Comparison of ENCODE assay signal across 28 cellular contexts in the genomic region with DNA sequence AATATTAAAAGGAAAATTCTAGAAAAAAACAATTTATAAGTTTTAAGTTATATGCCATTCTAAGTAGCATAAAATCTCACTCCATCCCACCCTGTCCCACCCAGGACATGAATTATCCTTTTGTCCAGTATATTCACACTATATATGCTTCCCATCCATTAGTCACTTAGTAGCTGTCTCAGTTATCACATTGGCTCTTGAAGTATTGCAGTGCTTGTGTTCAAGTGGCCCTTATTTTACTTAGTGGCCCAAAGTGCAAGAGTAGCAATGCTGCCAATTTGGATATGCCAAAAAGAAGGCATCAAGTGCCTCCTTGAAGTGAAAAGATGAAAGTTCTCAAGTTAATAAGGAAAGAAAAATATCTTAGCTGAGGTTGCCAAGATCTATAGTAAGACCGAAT.
"Had no signal": no experiment of that assay in that cellular context is flagged by ENCODE, and none has a peak within 500 bp of the region (broad histone marks: within the 10 kb centered on the region; RNA-seq: fewer than 3 reads in every experiment).

No MANE protein-coding gene starts in this region.

- FAIRE-seq: colon, endometrium, endothelial cell of umbilical vein, frontal cortex had no signal

- H3K9me3 ChIP-seq: colonic mucosa, esophagus muscularis mucosa, esophagus squamous epithelium, gastrocnemius medialis, gastroesophageal sphincter had no signal

- H3K36me3 ChIP-seq: colonic mucosa, esophagus muscularis mucosa, esophagus squamous epithelium, gastrocnemius medialis, gastroesophageal sphincter, heart left ventricle, heart right ventricle had no signal

- H3K4me3 ChIP-seq: colonic mucosa, coronary artery, dorsolateral prefrontal cortex, esophagus muscularis mucosa, esophagus squamous epithelium, gastrocnemius medialis, gastroesophageal sphincter, heart left ventricle, heart right ventricle had no signal

- DNase-seq: colonic mucosa; cortex of kidney; dermis blood vessel endothelial cell; dorsolateral prefrontal cortex; effector CD4-positive, alpha-beta T cell; effector CD8-positive, alpha-beta T cell; effector memory CD4-positive, alpha-beta T cell; effector memory CD8-positive, alpha-beta T cell; endodermal cell; erythroblast; esophagus squamous epithelium; foreskin fibroblast; foreskin keratinocyte; foreskin melanocyte; gastrocnemius medialis; glutamatergic neuron; head of caudate nucleus; heart left ventricle; heart right ventricle had no signal

- H3K27me3 ChIP-seq: colonic mucosa, dorsolateral prefrontal cortex, esophagus muscularis mucosa, esophagus squamous epithelium, foreskin keratinocyte, gastrocnemius medialis, gastroesophageal sphincter, heart left ventricle, heart right ventricle had no signal

- H3K4me1 ChIP-seq: colonic mucosa, esophagus muscularis mucosa, esophagus squamous epithelium, foreskin keratinocyte, gastrocnemius medialis, gastroesophageal sphincter, heart left ventricle, heart right ventricle had no signal

- H3K27ac ChIP-seq: colonic mucosa, coronary artery, dorsolateral prefrontal cortex, epithelial cell of prostate, esophagus muscularis mucosa, esophagus squamous epithelium, foreskin keratinocyte, gastrocnemius medialis, gastroesophageal sphincter, heart left ventricle, heart right ventricle had no signal

- ATAC-seq: effector memory CD8-positive, alpha-beta T cell; esophagus mucosa; foreskin keratinocyte; gastrocnemius medialis; gastroesophageal sphincter; heart left ventricle; heart right ventricle had no signal
